In genomic region chr12:48002773-48003218, GRCh38 we compare ENCODE assay signal across 8 cellular contexts. TPM values are rescaled to one million over a fixed set of nuclear protein-coding genes. Genes with fewer than 3 reads are reported as not detected.
DNase-seq lines count a peak whose midpoint lies in the region; ATAC-seq and TF ChIP-seq lines count a peak whose summit lies in the region.

No MANE protein-coding gene starts in this region.

- no peak overlapping the region for H2AFZ ChIP-seq in Karpas-422 (ENCODE audit: low read length)

- H3K36me3 Mint-ChIP-seq in activated T-cell treated with anti-CD3 and anti-CD28 coated beads, Interleukin-2, amount 50 U/mL, for 72 hours (ENCODE audit: insufficient read depth in 2 of 2): peaks cover 0 to 3% of the 10 kb centered on the region in 2 donors

- H3K27ac ChIP-seq in transverse colon: no peak overlapping the region
- H3K27ac ChIP-seq in Karpas-422 (ENCODE audit: low read length): no peak overlapping the region

- no peaks in the 10 kb centered on the region for H3K79me2 ChIP-seq in Karpas-422 (ENCODE audit: low read length)

- H3K9me2 ChIP-seq in Karpas-422 (replicated peaks; ENCODE audit: insufficient read depth, low read length): no peaks in the 10 kb centered on the region

- peaks cover 34% of the 10 kb centered on the region for H3K4me1 Mint-ChIP-seq in activated T-cell treated with anti-CD3 and anti-CD28 coated beads, Interleukin-2, amount 50 U/mL, for 72 hours (ENCODE audit: low read depth)

- H3K27me3 Mint-ChIP-seq in activated T-cell treated with anti-CD3 and anti-CD28 coated beads, Interleukin-2, amount 50 U/mL, for 72 hours (ENCODE audit: low read depth): peaks cover 85% of the 10 kb centered on the region

- H3K27me3 ChIP-seq in adipocyte (replicated peaks; ENCODE audit: control insufficient read depth, insufficient read depth, low read length): peaks cover 76% of the 10 kb centered on the region
- peaks cover 99% of the 10 kb centered on the region for H3K27me3 ChIP-seq in transverse colon
- H3K27me3 ChIP-seq in Karpas-422 (ENCODE audit: low read length): no peaks in the 10 kb centered on the region

- TF ChIP-seq POLR2A in transverse colon (IDR thresholded peaks at IDR 0.05): no peak

- H3K9ac ChIP-seq in adipocyte (ENCODE audit: low read length) (no peak overlapping the region), Karpas-422 (ENCODE audit: low read length) (no peak overlapping the region)

- TF ChIP-seq CTCF in transverse colon (IDR thresholded peaks at IDR 0.05): no peak

- no peaks in the 10 kb centered on the region for H3K9me3 Mint-ChIP-seq in activated T-cell treated with anti-CD3 and anti-CD28 coated beads, Interleukin-2, amount 50 U/mL, for 72 hours

- peak overlapping the region; percentile 84 for H3K4me3 ChIP-seq in adipocyte (ENCODE audit: low read length)
- peak overlapping the region in 2 of 4 donors; percentile 30 to 52 for H3K4me3 ChIP-seq in transverse colon
- no peak overlapping the region for H3K4me3 ChIP-seq in Karpas-422 (ENCODE audit: low read length)

- ATAC-seq in activated T-cell treated with anti-CD3 and anti-CD28 coated beads, Interleukin-2, amount 50 U/mL, for 72 hours (replicated peaks in 1 of 2): no peak
- ATAC-seq in left lobe of liver (peak; percentile 67), GM19023 (IDR thresholded peaks at IDR 0.05; ENCODE audit: unreplicated experiment) (no peak), HG02571 (IDR thresholded peaks at IDR 0.05; ENCODE audit: unreplicated experiment) (no peak)

- peaks cover 30% of the 10 kb centered on the region for H3K4me1 ChIP-seq in adipocyte (ENCODE audit: control insufficient read depth, insufficient read depth, low read length)
- peaks cover 28 to 44% (median 41%) of the 10 kb centered on the region in 4 donors for H3K4me1 ChIP-seq in transverse colon
- peaks cover 10% of the 10 kb centered on the region for H3K4me1 ChIP-seq in Karpas-422 (ENCODE audit: low read length)

- H4K20me1 ChIP-seq in Karpas-422 (ENCODE audit: insufficient read depth, low read depth, low read length): no peaks in the 10 kb centered on the region

- WGBS in transverse colon (ENCODE audit: low coverage in 1 of 2), 2 donors: 0 to 4% methylated on average over 5 to 26 of the region's 26 CpGs

- in situ Hi-C loops in transverse colon (cut with MboI; ENCODE audit: low pct_ligation_motif_present in 1 of 4, low pct_unique_long_range_greater_than_20kb in 1 of 4, low sequenced_read_pairs in 3 of 4): no loop called here

- H3K4me2 ChIP-seq in Karpas-422 (ENCODE audit: low read depth, low read length, poor library complexity, severe bottlenecking): no peak overlapping the region

- intact Hi-C loops in transverse colon (cut with DNase I; ENCODE audit: low total_unique reads): no loop called here

- no peak for DNase-seq in activated T-cell treated with anti-CD3 and anti-CD28 coated beads, Interleukin-2, amount 50 U/mL, for 72 hours
- no peak for DNase-seq in activated T-cell treated with anti-CD3 and anti-CD28 coated beads, Interleukin-2, amount 50 U/mL, for 48 hours
- DNase-seq in adipocyte (ENCODE audit: low read depth) (peak; percentile 71), left lobe of liver (ENCODE audit: low spot score) (no peak), transverse colon (peak; percentile 37), Karpas-422 (no peak)

- H3K9me3 ChIP-seq in adipocyte (ENCODE audit: control insufficient read depth, low read length) (no peaks in the 10 kb centered on the region), transverse colon (no peaks in the 10 kb centered on the region), Karpas-422 (ENCODE audit: low read length) (no peaks in the 10 kb centered on the region)

- no peaks in the 10 kb centered on the region for H3K36me3 ChIP-seq in adipocyte (ENCODE audit: control insufficient read depth, insufficient read depth, low read length, severe bottlenecking)
- H3K36me3 ChIP-seq in transverse colon: no peaks in the 10 kb centered on the region
- no peaks in the 10 kb centered on the region for H3K36me3 ChIP-seq in Karpas-422 (ENCODE audit: insufficient read depth, low read length)

- no peak overlapping the region for H3K27ac Mint-ChIP-seq in activated T-cell treated with anti-CD3 and anti-CD28 coated beads, Interleukin-2, amount 50 U/mL, for 72 hours

- TF ChIP-seq EP300 in transverse colon (IDR thresholded peaks at IDR 0.05; ENCODE audit: low read depth): no peak

- H3K4me3 Mint-ChIP-seq in activated T-cell treated with anti-CD3 and anti-CD28 coated beads, Interleukin-2, amount 50 U/mL, for 72 hours: peak overlapping the region; percentile 86 to 90

RNA-seq across cellular contexts. Expression of gene COL2A1, which starts 1.5 kb away (rescaled TPM):
- total RNA-seq in activated T-cell treated with anti-CD3 and anti-CD28 coated beads, Interleukin-2, amount 50 U/mL, for 72 hours: under 1 TPM in 1 of 2 donors, not detected in 1; 0.14 TPM
- total RNA-seq in left lobe of liver: 0.08 TPM
- 1 to 10 TPM in 2 of 4 donors, under 1 TPM in 2; 0.16 to 4.2 (median 1.9) TPM for total RNA-seq in transverse colon
- not detected in 2 replicates for total RNA-seq in Karpas-422 (2014; rRNA removed; shearing (Covaris generic); ENCODE audit: low replicate concordance)

RNA-seq across cellular contexts. Expression of gene TMEM106C, which starts 39.4 kb away (rescaled TPM):
- total RNA-seq in activated T-cell treated with anti-CD3 and anti-CD28 coated beads, Interleukin-2, amount 50 U/mL, for 72 hours: 100 to 1,000 TPM; 124 to 149 TPM
- 14.8 TPM for total RNA-seq in left lobe of liver
- 100 to 1,000 TPM in 2 of 4 donors, 10 to 100 TPM in 2; 51.9 to 258 (median 113) TPM for total RNA-seq in transverse colon
- total RNA-seq in Karpas-422 (2014; rRNA removed; shearing (Covaris generic); ENCODE audit: low replicate concordance): 95.6 and 127 TPM in 2 replicates

Comparison
In these comparisons a context has a peak if more than half of its experiments do, and no peak if none do; other contexts are left out.
1. DNase-seq: peak in adipocyte (single experiment) and transverse colon (single experiment); none in activated T-cell treated with anti-CD3 and anti-CD28 coated beads, Interleukin-2, amount 50 U/mL, for 72 hours (0 of 2), activated T-cell treated with anti-CD3 and anti-CD28 coated beads, Interleukin-2, amount 50 U/mL, for 48 hours (0 of 2), left lobe of liver (single experiment) and Karpas-422 (single experiment).